ENCODE assay signal across 12 cellular contexts in genomic region chr1:206465951-206466350, GRCh38. TPM values are rescaled to one million over a fixed set of nuclear protein-coding genes. Genes with fewer than 3 reads are reported as not detected.
A peak's percentile ranks its signal among the peaks of the same experiment; 100 is the strongest.
DNase-seq lines count a peak whose midpoint lies in the region; ATAC-seq and TF ChIP-seq lines count a peak whose summit lies in the region.
"Had no signal": no experiment of that assay in that cellular context is flagged by ENCODE, and none has a peak within 500 bp of the region (broad histone marks: within the 10 kb centered on the region; RNA-seq: fewer than 3 reads in every experiment).

No MANE protein-coding gene starts in this region.

- no peaks in the 10 kb centered on the region for H3K36me3 Mint-ChIP-seq in IgD-negative memory B cell
- H3K36me3 Mint-ChIP-seq in activated naive CD8-positive, alpha-beta T cell treated with anti-CD3 and anti-CD28 coated beads, Interleukin-2, amount 50 U/mL, for 24 hours (ENCODE audit: low read depth): peaks cover 2% of the 10 kb centered on the region

- peak overlapping the region; percentile 67 to 87 (median 80) for H3K4me3 Mint-ChIP-seq in IgD-negative memory B cell
- H3K4me3 Mint-ChIP-seq in activated naive CD8-positive, alpha-beta T cell treated with anti-CD3 and anti-CD28 coated beads, Interleukin-2, amount 50 U/mL, for 24 hours: peak overlapping the region; percentile 36

- H3K27ac Mint-ChIP-seq in IgD-negative memory B cell: peak overlapping the region; percentile 55 to 79 (median 60)
- peak overlapping the region; percentile 65 for H3K27ac Mint-ChIP-seq in activated naive CD8-positive, alpha-beta T cell treated with anti-CD3 and anti-CD28 coated beads, Interleukin-2, amount 50 U/mL, for 24 hours

- H3K9me3 Mint-ChIP-seq in IgD-negative memory B cell: no peaks in the 10 kb centered on the region
- no peaks in the 10 kb centered on the region for H3K9me3 Mint-ChIP-seq in activated naive CD8-positive, alpha-beta T cell treated with anti-CD3 and anti-CD28 coated beads, Interleukin-2, amount 50 U/mL, for 24 hours

- DNase-seq in CD1c-positive myeloid dendritic cell (ENCODE audit: extremely low spot score) (peak; percentile 48), GM13976 (ENCODE audit: low spot score) (peak; percentile 67), NCI-H2227 (lab: John Stamatoyannopoulos, UW; ENCODE audit: unreplicated experiment) (no peak), glomerular visceral epithelial cell (ENCODE audit: extremely low spot score) (no peak)
- DNase-seq in activated naive CD8-positive, alpha-beta T cell treated with anti-CD3 and anti-CD28 coated beads, Interleukin-2, amount 50 U/mL, for 24 hours: no peak
- DNase-seq: C1 segment of cervical spinal cord, heart right ventricle, NCI-H2029 treated with DMSO at 0.1 percent for 48 hours, T1000, upper lobe of right lung had no signal

- H3K27me3 Mint-ChIP-seq in IgD-negative memory B cell: no peaks in the 10 kb centered on the region
- no peaks in the 10 kb centered on the region for H3K27me3 Mint-ChIP-seq in activated naive CD8-positive, alpha-beta T cell treated with anti-CD3 and anti-CD28 coated beads, Interleukin-2, amount 50 U/mL, for 24 hours

- TF ChIP-seq CTCF in GM13976 (IDR thresholded peaks at IDR 0.05; ENCODE audit: borderline replicate concordance, control extremely low read depth, extremely low read depth, insufficient read depth, missing control alignments): no peak

- ATAC-seq in activated naive CD8-positive, alpha-beta T cell treated with anti-CD3 and anti-CD28 coated beads, Interleukin-2, amount 50 U/mL, for 24 hours: no peak
- no peak for ATAC-seq in GM19452 (IDR thresholded peaks at IDR 0.05; ENCODE audit: unreplicated experiment)
- ATAC-seq: heart right ventricle, upper lobe of right lung had no signal

- in situ Hi-C loops in GM13976 (cut with MboI; ENCODE audit: low sequenced_read_pairs, unreplicated experiment): no loop called here

- peaks cover 38 to 42% (median 41%) of the 10 kb centered on the region in 3 donors for H3K4me1 Mint-ChIP-seq in IgD-negative memory B cell
- peaks cover 83% of the 10 kb centered on the region for H3K4me1 Mint-ChIP-seq in activated naive CD8-positive, alpha-beta T cell treated with anti-CD3 and anti-CD28 coated beads, Interleukin-2, amount 50 U/mL, for 24 hours

RNA-seq across cellular contexts. Expression of gene IKBKE, which starts 4.3 kb away (rescaled TPM):
- 28.4 TPM for polyA plus RNA-seq in IgD-negative memory B cell

RNA-seq across cellular contexts. Expression of gene RASSF5, which starts 41.4 kb away (rescaled TPM):
- polyA plus RNA-seq in IgD-negative memory B cell: 130 TPM

Comparison
In these comparisons a context has a peak if more than half of its experiments do, and no peak if none do; other contexts are left out.
1. DNase-seq: peak in CD1c-positive myeloid dendritic cell (single experiment) and GM13976 (single experiment); none in activated naive CD8-positive, alpha-beta T cell treated with anti-CD3 and anti-CD28 coated beads, Interleukin-2, amount 50 U/mL, for 24 hours (single experiment), NCI-H2227 (single experiment) and glomerular visceral epithelial cell (single experiment).